ENCODE assay signal across 9 cellular contexts in genomic region chr9:34633851-34634550, GRCh38. TPM values are rescaled to one million over a fixed set of nuclear protein-coding genes. Genes with fewer than 3 reads are reported as not detected.
DNase-seq lines count a peak whose midpoint lies in the region; ATAC-seq and TF ChIP-seq lines count a peak whose summit lies in the region.
"Had no signal": no experiment of that assay in that cellular context is flagged by ENCODE, and none has a peak within 500 bp of the region (broad histone marks: within the 10 kb centered on the region; RNA-seq: fewer than 3 reads in every experiment).

No MANE protein-coding gene starts in this region.

- peak; percentile 78 for DNase-seq in A673 (ENCODE audit: low spot score)
- peak; percentile 80 for DNase-seq in GM13976 (ENCODE audit: low spot score)
- DNase-seq in NAMALWA (ENCODE audit: low spot score): peak; percentile 83
- DNase-seq in T-cell: peak; percentile 38 to 77 (median 68)
- peak; percentile 51 for DNase-seq in amniotic epithelial cell (ENCODE audit: low read depth)
- DNase-seq in right atrium auricular region (ENCODE audit: low spot score): peak; percentile 77
- peak; percentile 79 for DNase-seq in sigmoid colon

- in situ Hi-C loops in GM13976 (cut with MboI; ENCODE audit: low sequenced_read_pairs, unreplicated experiment): no loop called here

- intact Hi-C loops in A673 (cut with micrococcal nuclease; ENCODE audit: unreplicated experiment): loop anchor here (2.0 kb wide), 1 partner anchor 21 kb away; the partner anchor contains the start of gene RPP25L
- intact Hi-C loops in sigmoid colon (cut with DNase I): loop anchor here (1.0 kb wide), 1 partner anchor 22 kb away; the partner anchor contains the start of gene RPP25L

- POLR2A ChIA-PET in A673 (lab: Charles Lee; ENCODE audit: low non-redundant PET): no interaction called here
- POLR2A ChIA-PET in T-cell (lab: Charles Lee): interaction anchor here (0.6 to 1.7 kb wide), 2 partner anchors 14 to 260 kb away, joined by 3 to 6 read pairs; partner anchors contain the start of gene DCTN3 (in 1 of the 2)

- CTCF ChIA-PET in A673 (lab: Charles Lee) (interaction anchor here (0.6 to 1.5 kb wide), 14 partner anchors 9 to 703 kb away, joined by 3 to 8 read pairs (median 4); partner anchors contain the start of genes DCTN3, GALT and RPP25L), T-cell (lab: Charles Lee) (interaction anchor here (0.6 to 4.4 kb wide), 23 partner anchors 9 to 436 kb away, joined by 3 to 31 read pairs (median 7); partner anchors contain the start of genes DCTN3 (in 2 of the 2), GALT (in 2 of the 2), RPP25L (in 2 of the 2) and IL11RA (in 1 of the 2))

- no peaks in the 10 kb centered on the region for H3K9me3 ChIP-seq in A673 (ENCODE audit: low read depth, low read length, poor library complexity, severe bottlenecking)
- H3K9me3 ChIP-seq in right atrium auricular region: no peaks in the 10 kb centered on the region
- no peaks in the 10 kb centered on the region for H3K9me3 ChIP-seq in sigmoid colon

- TF ChIP-seq POLR2A in sigmoid colon (IDR thresholded peaks at IDR 0.05): no peak

- no peaks in the 10 kb centered on the region for H3K9me3 Mint-ChIP-seq in T-cell

- H3K4me3 ChIP-seq in A673 (ENCODE audit: low read depth, low read length, poor library complexity, severe bottlenecking): no peak overlapping the region
- H3K4me3 ChIP-seq in right atrium auricular region: no peak overlapping the region
- no peak overlapping the region for H3K4me3 ChIP-seq in sigmoid colon
- H3K4me3 ChIP-seq: skin epidermis had no signal

- peaks cover 14% of the 10 kb centered on the region for H3K36me3 ChIP-seq in A673 (ENCODE audit: insufficient read depth, low read length, poor library complexity, severe bottlenecking)
- peaks cover 7% of the 10 kb centered on the region for H3K36me3 ChIP-seq in right atrium auricular region
- H3K36me3 ChIP-seq in sigmoid colon: peaks cover 0 to 12% (median 3%) of the 10 kb centered on the region in 4 donors

- H3K27me3 ChIP-seq in A673 (replicated peaks; ENCODE audit: insufficient read depth, low read depth, low read length, poor library complexity): peaks cover 22% of the 10 kb centered on the region
- no peaks in the 10 kb centered on the region for H3K27me3 ChIP-seq in right atrium auricular region
- peaks cover 7 to 12% (median 8%) of the 10 kb centered on the region in 3 donors for H3K27me3 ChIP-seq in sigmoid colon

- H3K4me1 ChIP-seq in A673 (ENCODE audit: insufficient read depth, low read length, poor library complexity, severe bottlenecking) (peaks cover 11% of the 10 kb centered on the region), right atrium auricular region (peaks cover 0 to 23% of the 10 kb centered on the region in 2 donors), sigmoid colon (peaks cover 0 to 38% (median 35%) of the 10 kb centered on the region in 4 donors)

- ATAC-seq in T-cell (replicated peaks in 1 of 4) (peak in 3 of 4 experiments; percentile 11 to 28 (median 20)), HG02970 (IDR thresholded peaks at IDR 0.05; ENCODE audit: low FRiP score, unreplicated experiment) (no peak)

- no peak overlapping the region for H3K27ac Mint-ChIP-seq in T-cell

- TF ChIP-seq CTCF in A673 (conservative IDR thresholded peaks at IDR 0.05; ENCODE audit: low read depth, low read length): peak; percentile 93
- TF ChIP-seq CTCF in GM13976 (IDR thresholded peaks at IDR 0.05; ENCODE audit: borderline replicate concordance, control extremely low read depth, extremely low read depth, insufficient read depth, missing control alignments): peak; percentile 78
- peak; percentile 70 to 87 for TF ChIP-seq CTCF in right atrium auricular region (IDR thresholded peaks at IDR 0.05)
- peak; percentile 77 to 83 (median 81) for TF ChIP-seq CTCF in sigmoid colon (IDR thresholded peaks at IDR 0.05)

- WGBS in sigmoid colon, 2 donors: 21 to 25% methylated on average over 3 of the region's 3 CpGs

- H3K4me1 Mint-ChIP-seq in T-cell: peaks cover 34 to 49% (median 39%) of the 10 kb centered on the region in 3 donors

- H3K27me3 Mint-ChIP-seq in T-cell: peaks cover 16% of the 10 kb centered on the region in 2 donors

- H3K27ac ChIP-seq in A673 (ENCODE audit: low read depth, low read length, poor library complexity, severe bottlenecking) (no peak overlapping the region), right atrium auricular region (no peak overlapping the region), sigmoid colon (no peak overlapping the region)

- peaks cover 8% of the 10 kb centered on the region for H3K36me3 Mint-ChIP-seq in T-cell

- BruUV-seq in A673 (replicated peaks; lab: Mats Ljungman, UMichigan): no TSS peak

- no peak for TF ChIP-seq EP300 in sigmoid colon (IDR thresholded peaks at IDR 0.05)

- H3K4me3 Mint-ChIP-seq in T-cell: peak overlapping the region in 1 of 3 donors; percentile 4

RNA-seq across cellular contexts. Expression of gene SIGMAR1, which starts 3.6 kb away (rescaled TPM):
- total RNA-seq in A673 (2021): 165 and 172 TPM in 2 replicates
- total RNA-seq in T-cell: 10 to 100 TPM; 27.7 to 65.9 (median 60.9) TPM
- total RNA-seq in right atrium auricular region: 10 to 100 TPM; 52.2 to 70.7 TPM
- 10 to 100 TPM; 69.0 to 82.6 (median 72.6) TPM for total RNA-seq in sigmoid colon
- 10 to 100 TPM; 12.0 to 71.5 (median 13.2) TPM for polyA plus RNA-seq in sigmoid colon

RNA-seq across cellular contexts. Expression of gene ARID3C, which starts 5.1 kb away (rescaled TPM):
- total RNA-seq in A673 (2021) (not detected in 2 replicates), T-cell (under 1 TPM in 1 of 5 donors, not detected in 4; 0.38 TPM), right atrium auricular region (not detected), sigmoid colon (not detected)
- under 1 TPM in 1 of 3 donors, not detected in 2; 0.06 TPM for polyA plus RNA-seq in sigmoid colon

RNA-seq across cellular contexts. Expression of gene GALT, which starts 12.5 kb away (rescaled TPM):
- 27.6 and 37.6 TPM in 2 replicates for total RNA-seq in A673 (2021)
- 100 to 1,000 TPM; 177 to 255 (median 215) TPM for total RNA-seq in T-cell
- 10 to 100 TPM; 30.9 to 35.0 TPM for total RNA-seq in right atrium auricular region
- 10 to 100 TPM; 28.8 to 51.0 (median 33.1) TPM for total RNA-seq in sigmoid colon
- 10 to 100 TPM; 15.6 to 44.8 (median 21.7) TPM for polyA plus RNA-seq in sigmoid colon

RNA-seq across cellular contexts. Expression of gene DCTN3, which starts 13.7 kb away (rescaled TPM):
- total RNA-seq in A673 (2021): 79.3 and 89.4 TPM in 2 replicates
- 10 to 100 TPM; 60.8 to 82.9 (median 69.0) TPM for total RNA-seq in T-cell
- total RNA-seq in right atrium auricular region: 100 to 1,000 TPM in 1 of 2 donors, 10 to 100 TPM in 1; 59.1 to 154 TPM
- total RNA-seq in sigmoid colon: 100 to 1,000 TPM in 2 of 4 donors, 10 to 100 TPM in 2; 59.6 to 122 (median 106) TPM
- 10 to 100 TPM; 84.0 to 90.7 (median 86.7) TPM for polyA plus RNA-seq in sigmoid colon

RNA-seq across cellular contexts. Expression of gene IL11RA, which starts 18.0 kb away (rescaled TPM):
- 5.6 and 12.1 TPM in 2 replicates for total RNA-seq in A673 (2021)
- total RNA-seq in T-cell: 100 to 1,000 TPM; 166 to 220 (median 180) TPM
- total RNA-seq in right atrium auricular region: 100 to 1,000 TPM in 1 of 2 donors, 10 to 100 TPM in 1; 58.2 to 108 TPM
- total RNA-seq in sigmoid colon: 100 to 1,000 TPM in 1 of 4 donors, 10 to 100 TPM in 3; 67.3 to 110 (median 90.7) TPM
- polyA plus RNA-seq in sigmoid colon: 10 to 100 TPM in 1 of 3 donors, 1 to 10 TPM in 2; 1.4 to 14.8 (median 7.2) TPM
